In the genomic region with DNA sequence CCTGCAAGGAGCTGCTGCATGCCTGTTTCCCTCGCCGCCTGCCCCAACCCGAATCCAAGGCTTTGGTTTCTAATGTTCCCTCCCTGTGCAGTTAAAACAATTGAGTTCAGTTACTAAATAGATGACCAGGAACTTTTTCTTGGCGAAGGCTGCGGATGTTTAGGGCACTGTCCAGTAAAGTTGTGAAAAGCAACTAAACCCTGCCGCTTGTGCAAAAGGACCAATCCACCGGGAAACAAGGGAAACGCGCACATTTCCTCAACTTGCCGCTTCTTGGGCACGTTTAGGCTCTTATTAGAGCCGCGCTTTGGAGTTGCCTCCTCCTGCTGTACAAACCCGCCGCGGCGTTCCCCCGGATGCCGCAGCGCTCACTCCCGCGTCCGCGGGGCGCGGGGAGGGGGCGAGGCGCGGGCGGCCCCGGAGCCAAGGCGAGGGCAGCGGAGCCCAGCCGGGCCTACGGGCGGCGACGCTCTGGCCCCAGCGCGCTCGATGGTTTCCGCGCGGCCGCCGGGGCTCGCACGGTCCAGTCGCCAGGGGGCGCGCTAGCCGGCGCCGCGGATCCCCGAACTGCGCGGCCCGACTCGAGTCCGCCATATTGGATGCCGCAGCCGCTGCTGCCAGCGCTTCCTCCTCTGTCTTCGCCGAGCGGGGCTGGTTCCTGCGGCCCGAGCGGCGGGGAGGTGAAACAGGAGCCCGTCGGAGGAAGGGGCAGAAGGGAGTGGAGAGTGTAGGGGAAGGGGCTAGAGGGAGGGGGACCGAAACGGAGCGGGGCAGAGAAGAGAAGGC, we compare ENCODE assay signal across 8 cellular contexts. TPM values are rescaled to one million over a fixed set of nuclear protein-coding genes. Genes with fewer than 3 reads are reported as not detected.
A peak's percentile ranks its signal among the peaks of the same experiment; 100 is the strongest.
DNase-seq lines count a peak whose midpoint lies in the region; ATAC-seq, FAIRE-seq and TF ChIP-seq lines count a peak whose summit lies in the region.

SCAF8 (plus strand) TSS at position 593 of the 786 bp plus-strand sequence. CDS start 485 bp downstream, outside the sequence.

- in situ Hi-C loops in HepG2 (cut with HindIII; ENCODE audit: extremely low pct_ligation_motif_present, low pct_unique_long_range_greater_than_20kb): no loop called here

- no peaks in the 10 kb centered on the region for H3K27me3 ChIP-seq in BLaER1
- H3K27me3 ChIP-seq in HepG2 (ENCODE audit: control insufficient read depth in 1 of 2, insufficient read depth in 2 of 2, low read length in 2 of 2): no peaks in the 10 kb centered on the region; a peak in 2 of 5 replicates

- peaks cover 21% of the 10 kb centered on the region for H3K36me3 ChIP-seq in BLaER1
- peaks cover 5 to 16% of the 10 kb centered on the region in 2 experiments; a peak in 2 of 5 replicates for H3K36me3 ChIP-seq in HepG2 (replicated peaks in 1 of 2; ENCODE audit: control insufficient read depth in 1 of 2, insufficient read depth in 2 of 2, low read length in 2 of 2)

- BruUV-seq in HepG2 (replicated peaks; lab: Mats Ljungman, UMichigan): no TSS peak

- TF ChIP-seq EP300 in HepG2 (IDR thresholded peaks at IDR 0.05; ENCODE audit: low read depth in 2 of 2, low read length in 2 of 2) (peak in 1 of 2 experiments; percentile 52; a peak in 3 of 4 replicates), HepG2 (CRISPR knock-in tag; IDR thresholded peaks at IDR 0.05; ENCODE audit: borderline replicate concordance) (no peak)

- H4K20me1 ChIP-seq in BLaER1: peaks cover 41% of the 10 kb centered on the region
- peaks cover 37% of the 10 kb centered on the region for H4K20me1 ChIP-seq in HepG2 (ENCODE audit: insufficient read depth, low read length)

- ATAC-seq in GM19025 (IDR thresholded peaks at IDR 0.05; ENCODE audit: low read depth, unreplicated experiment) (peak; percentile 73), HG03280 (IDR thresholded peaks at IDR 0.05; ENCODE audit: unreplicated experiment) (peak; percentile 77), HepG2 (peak; percentile 85)

- H2AFZ ChIP-seq in HepG2 (ENCODE audit: low read length): peak within 1 kb of the TSS; percentile 94

- DNase-seq in NCI-H510A (lab: John Stamatoyannopoulos, UW) (peak; percentile 86), dedifferentiated amniotic fluid mesenchymal stem cell (ENCODE audit: extremely low spot score) (peak; percentile 70), HepG2 (ENCODE audit: low spot score) (peak; percentile 73)
- DNase-seq in activated CD4-positive, alpha-beta T cell treated with anti-CD3 and anti-CD28 coated beads, Interleukin-2, amount 50 U/mL, for 1 hour: peak; percentile 83
- peak; percentile 87 for DNase-seq in stimulated activated CD4-positive, alpha-beta T cell treated with anti-CD3 and anti-CD28 coated beads, Interleukin-4, amount 100 ng/mL, for 1 hour

- TF ChIP-seq POLR2A in HepG2 (IDR thresholded peaks at IDR 0.05; ENCODE audit: insufficient read depth in 1 of 2, low read depth in 2 of 2, low read length in 2 of 2): peak; percentile 75 to 89

- TF ChIP-seq RAD21 in HepG2 (CRISPR knock-in tag; IDR thresholded peaks at IDR 0.05): peak; percentile 88

- peaks cover 39% of the 10 kb centered on the region for H3K79me2 ChIP-seq in HepG2 (ENCODE audit: insufficient read depth, low read length)

- POLR2A ChIA-PET in HepG2 (lab: Yijun Ruan, JAX): no interaction called here

- peak within 1 kb of the TSS; percentile 98 for H3K9ac ChIP-seq in BLaER1
- H3K9ac ChIP-seq in HepG2 (ENCODE audit: insufficient read depth, low read depth, low read length): peak within 1 kb of the TSS; percentile 99

- CTCF ChIA-PET in HepG2 (lab: Yijun Ruan, JAX; ENCODE audit: low intra/inter-chr PET ratio, low total read pairs): interaction anchor here (1.8 to 2.7 kb wide), 2 partner anchors 57 to 72 kb away, joined by 10 to 11 read pairs; no protein-coding TSS in a partner anchor

- TF ChIP-seq CTCF in HepG2 (CRISPR knock-in tag; IDR thresholded peaks at IDR 0.05): peak; percentile 86

- FAIRE-seq in HepG2 (lab: Jason Lieb, UNC): peak; percentile 56

- intact Hi-C loops in HepG2 (cut with micrococcal nuclease; ENCODE audit: unreplicated experiment): loop anchor here (1.0 to 5.0 kb wide), 3 partner anchors 58 to 221 kb away; partner anchors contain the start of gene CNKSR3

- peak within 1 kb of the TSS; percentile 83 for H3K4me2 ChIP-seq in BLaER1
- H3K4me2 ChIP-seq in HepG2 (ENCODE audit: low read depth, low read length): peak within 1 kb of the TSS; percentile 81

- H3K27ac ChIP-seq in BLaER1: peak within 1 kb of the TSS; percentile 99
- H3K27ac ChIP-seq in HepG2 (ENCODE audit: extremely low read length, insufficient read depth, low read length): peak within 1 kb of the TSS; percentile 99

- H3K4me1 ChIP-seq in BLaER1: peaks cover 43% of the 10 kb centered on the region
- H3K4me1 ChIP-seq in HepG2 (ENCODE audit: insufficient read depth, low read length): peaks cover 47% of the 10 kb centered on the region

- WGBS in HepG2 (ENCODE audit: low lambda C conversion rate): 2% methylated on average over 43 of the region's 76 CpGs

- H3K9me3 ChIP-seq in BLaER1 (no peaks in the 10 kb centered on the region), HepG2 (ENCODE audit: low read length) (no peaks in the 10 kb centered on the region)

- peak within 1 kb of the TSS; percentile 91 for H3K4me3 ChIP-seq in BLaER1
- H3K4me3 ChIP-seq in HepG2 (replicated peaks in 1 of 3; ENCODE audit: insufficient read depth in 1 of 3, low read depth in 2 of 3, low read length in 3 of 3): peak within 1 kb of the TSS; percentile 75 to 96 (median 81)

TF ChIP-seq in HepG2, 621 proteins besides CTCF, POLR2A, EP300 and RAD21 (continues in another document):
- TF ChIP-seq RORA (CRISPR knock-in tag; IDR thresholded peaks at IDR 0.05) (no peak), TAF1 (CRISPR knock-in tag; IDR thresholded peaks at IDR 0.05) (peak; percentile 84), GATAD2A (CRISPR knock-in tag; IDR thresholded peaks at IDR 0.05) (no peak; the same call in 1 of the 2 replicates), TEAD2 (CRISPR knock-in tag; IDR thresholded peaks at IDR 0.05) (0 out of 2 replicates have a peak, but pooled peaks have one; percentile 62), ZNF367 (CRISPR knock-in tag; IDR thresholded peaks at IDR 0.05; ENCODE audit: borderline replicate concordance) (no peak), ZKSCAN8 (CRISPR knock-in tag; IDR thresholded peaks at IDR 0.05; ENCODE audit: borderline replicate concordance) (peak; percentile 27; the same call in 1 of the 2 replicates), HBP1 (CRISPR knock-in tag; IDR thresholded peaks at IDR 0.05; ENCODE audit: low read depth) (0 out of 2 replicates have a peak, but pooled peaks have one; percentile 34), ZSCAN22 (CRISPR knock-in tag; IDR thresholded peaks at IDR 0.05) (no peak), GFI1 (CRISPR knock-in tag; IDR thresholded peaks at IDR 0.05; ENCODE audit: borderline replicate concordance) (no peak; the same call in 1 of the 2 replicates), GATA4 (IDR thresholded peaks at IDR 0.05; ENCODE audit: borderline replicate concordance, low read depth) (no peak), ZNF552 (CRISPR knock-in tag; IDR thresholded peaks at IDR 0.05; ENCODE audit: borderline replicate concordance) (no peak)
- TF ChIP-seq, protein P1, sequence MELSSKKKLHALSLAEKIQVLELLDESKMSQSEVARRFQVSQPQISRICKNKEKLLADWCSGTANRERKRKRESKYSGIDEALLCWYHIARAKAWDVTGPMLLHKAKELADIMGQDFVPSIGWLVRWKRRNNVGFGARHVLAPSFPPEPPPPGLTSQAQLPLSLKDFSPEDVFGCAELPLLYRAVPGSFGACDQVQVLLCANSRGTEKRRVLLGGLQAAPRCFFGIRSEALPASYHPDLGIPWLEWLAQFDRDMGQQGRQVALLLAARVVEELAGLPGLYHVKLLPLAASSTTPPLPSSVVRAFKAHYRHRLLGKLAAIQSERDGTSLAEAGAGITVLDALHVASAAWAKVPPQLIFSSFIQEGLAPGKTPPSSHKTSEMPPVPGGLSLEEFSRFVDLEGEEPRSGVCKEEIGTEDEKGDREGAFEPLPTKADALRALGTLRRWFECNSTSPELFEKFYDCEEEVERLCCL (CRISPR knock-in tag; IDR thresholded peaks at IDR 0.05; ENCODE audit: borderline replicate concordance): no peak

RNA-seq across cellular contexts. Expression of gene SCAF8, which starts in this region (rescaled TPM):
- 40.8 and 47.3 TPM in 2 replicates for total RNA-seq in HepG2 (2016; rRNA removed; fragmentation: Illumina TruSeq; extraction: Trizol)
- total RNA-seq in HepG2 (2016; cell fraction: cytosol; rRNA removed; fragmentation: Illumina TruSeq; extraction: Trizol; ENCODE audit: low read depth): 26.0 and 29.0 TPM in 2 replicates
- total RNA-seq in HepG2 (2016; cell fraction: insoluble cytoplasmic fraction; rRNA removed; fragmentation: Illumina TruSeq; extraction: Trizol): 40.5 and 41.2 TPM in 2 replicates
- 28.7 and 35.1 TPM in 2 replicates for total RNA-seq in HepG2 (2016; cell fraction: membrane; rRNA removed; fragmentation: Illumina TruSeq; extraction: Trizol)
- total RNA-seq in HepG2 (2016; cell fraction: nucleus; rRNA removed; fragmentation: Illumina TruSeq; extraction: Trizol): 50.1 and 57.5 TPM in 2 replicates
- 15.3 and 15.9 TPM in 2 replicates for polyA plus RNA-seq in HepG2 (2011; rRNA removed)
- polyA plus RNA-seq in HepG2 (2011; cell fraction: cytosol; rRNA removed): 8.6 and 12.5 TPM in 2 replicates
- polyA plus RNA-seq in HepG2 (2011; cell fraction: nucleus; rRNA removed): 18.2 and 21.0 TPM in 2 replicates
- 18.5 and 22.9 TPM in 2 replicates for polyA plus RNA-seq in HepG2 (2012)
- polyA plus RNA-seq in HepG2 (2016; cell fraction: cytosol; fragmentation: Illumina TruSeq; extraction: Trizol; ENCODE audit: low read depth): 1.1 and 1.3 TPM in 2 replicates
- polyA plus RNA-seq in HepG2 (2016; cell fraction: insoluble cytoplasmic fraction; fragmentation: Illumina TruSeq; extraction: Trizol; ENCODE audit: low read depth): 29.6 and 35.5 TPM in 2 replicates
- polyA plus RNA-seq in HepG2 (2016; cell fraction: membrane; fragmentation: Illumina TruSeq; extraction: Trizol; ENCODE audit: low read depth): 4.5 and 5.1 TPM in 2 replicates
- 46.1 and 46.5 TPM in 2 replicates for polyA plus RNA-seq in HepG2 (2016; cell fraction: nucleus; fragmentation: Illumina TruSeq; extraction: Trizol; ENCODE audit: insufficient read depth, low read depth)
- polyA minus RNA-seq in HepG2 (2011; rRNA and poly(A)+ RNA removed; ENCODE audit: low replicate concordance): 13.0 and 26.4 TPM in 2 replicates
- 29.2 and 29.5 TPM in 2 replicates for polyA minus RNA-seq in HepG2 (2011; cell fraction: cytosol; rRNA and poly(A)+ RNA removed)
- polyA minus RNA-seq in HepG2 (2011; cell fraction: nucleus; rRNA and poly(A)+ RNA removed): 91.9 and 92.7 TPM in 2 replicates

Comparison
In these comparisons a context has a peak if more than half of its experiments do, and no peak if none do; other contexts are left out.
1. Peak in every context shown above with its lines: DNase-seq, ATAC-seq, H3K4me3 ChIP-seq and H3K27ac ChIP-seq.